ENCODE assay signal across 8 cellular contexts in the genomic region with DNA sequence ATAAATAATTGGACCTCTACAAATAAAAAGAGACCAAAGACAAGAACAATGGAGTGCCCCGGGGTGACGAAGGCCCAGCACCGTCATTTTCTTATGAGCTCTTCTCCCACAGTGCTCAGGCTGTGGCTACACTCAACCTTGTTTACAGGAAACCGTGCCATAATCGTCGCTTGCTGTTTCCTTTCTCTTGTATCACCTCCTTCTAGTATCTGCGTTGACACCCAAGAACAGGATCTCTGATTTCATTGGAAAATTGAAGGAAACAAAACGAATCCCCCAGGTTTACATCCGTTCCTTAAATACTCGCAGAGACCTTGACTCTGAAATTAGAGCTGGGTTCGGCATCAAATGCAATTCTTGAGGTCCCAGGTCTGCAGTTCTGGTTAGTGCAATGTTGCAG. TPM values are rescaled to one million over a fixed set of nuclear protein-coding genes. Genes with fewer than 3 reads are reported as not detected.
DNase-seq lines count a peak whose midpoint lies in the region; ATAC-seq and TF ChIP-seq lines count a peak whose summit lies in the region.

No MANE protein-coding gene starts in this region.

- peaks cover 6% of the 10 kb centered on the region for H3K36me3 Mint-ChIP-seq in mesothelial cell of epicardium

- H3K4me3 ChIP-seq in AG04450 (ENCODE audit: low read depth, low read length) = peak overlapping the region; percentile 46
- H3K4me3 ChIP-seq in HCT116 (replicated peaks in 1 of 2; ENCODE audit: low read depth in 1 of 2, low read length in 2 of 2) = no peak overlapping the region
- peak overlapping the region; percentile 14 to 72 (median 61) for H3K4me3 ChIP-seq in breast epithelium

- no peaks in the 10 kb centered on the region for H3K9me3 ChIP-seq in AG04450 (ENCODE audit: control insufficient read depth, insufficient read depth, low read length)
- H3K9me3 ChIP-seq in HCT116 (ENCODE audit: control insufficient read depth in 1 of 2, insufficient read depth in 1 of 2, low read depth in 1 of 2, low read length in 2 of 2) = no peaks in the 10 kb centered on the region
- no peaks in the 10 kb centered on the region for H3K9me3 ChIP-seq in breast epithelium

- peak overlapping the region; percentile 69 for H2AFZ ChIP-seq in HCT116 (ENCODE audit: low read depth, low read length, poor library complexity, severe bottlenecking)

- H3K36me3 ChIP-seq in HCT116 (ENCODE audit: control insufficient read depth in 1 of 2, insufficient read depth in 2 of 2, low read length in 2 of 2) (no peaks in the 10 kb centered on the region), breast epithelium (no peaks in the 10 kb centered on the region)

- ATAC-seq in HCT116 (no peak), GM19455 (IDR thresholded peaks at IDR 0.05; ENCODE audit: unreplicated experiment) (no peak), GM19324 (IDR thresholded peaks at IDR 0.05; ENCODE audit: low FRiP score, unreplicated experiment) (no peak)

- TF ChIP-seq POLR2A in HCT116 (IDR thresholded peaks at IDR 0.05; ENCODE audit: borderline replicate concordance, extremely low read depth, insufficient read depth, insufficient read length) (no peak), breast epithelium (IDR thresholded peaks at IDR 0.05) (no peak)

- POLR2A ChIA-PET in AG04450 (lab: Yijun Ruan, JAX) = interaction anchor here (0.6 kb wide), 2 partner anchors 314 to 1195 kb away, joined by 3 read pairs; no protein-coding TSS in a partner anchor
- POLR2A ChIA-PET in HCT116 (lab: Charles Lee) = no interaction called here

- no peak for TF ChIP-seq RAD21 in HCT116 (IDR thresholded peaks at IDR 0.05; ENCODE audit: low read depth)

- intact Hi-C loops in HCT116 (cut with micrococcal nuclease) = loop anchor here (1.0 to 2.0 kb wide), 3 partner anchors 429 to 1332 kb away; no protein-coding TSS in a partner anchor
- intact Hi-C loops in breast epithelium (cut with DNase I; ENCODE audit: low total_unique reads) = loop anchor here (5.0 kb wide), 1 partner anchor 1259 kb away; no protein-coding TSS in a partner anchor

- no TSS peak for BruUV-seq in HCT116 (replicated peaks; lab: Mats Ljungman, UMichigan)

- TF ChIP-seq CTCF in AG04450 (IDR thresholded peaks at IDR 0.05; ENCODE audit: low read depth, low read length) (no peak), HCT116 (IDR thresholded peaks at IDR 0.05 in 2 of 3, conservative IDR thresholded peaks at IDR 0.05 in 1 of 3; ENCODE audit: borderline replicate concordance in 1 of 3, insufficient read depth in 1 of 3, low read depth in 2 of 3, low read length in 2 of 3) (no peak), breast epithelium (IDR thresholded peaks at IDR 0.05) (no peak), mesothelial cell of epicardium (IDR thresholded peaks at IDR 0.05; ENCODE audit: unreplicated experiment) (no peak)

- no peak overlapping the region for H3K9ac ChIP-seq in HCT116 (ENCODE audit: low read length)

- H3K27me3 ChIP-seq in AG04450 (ENCODE audit: control insufficient read depth, insufficient read depth, low read length) = no peaks in the 10 kb centered on the region
- H3K27me3 ChIP-seq in HCT116 (ENCODE audit: insufficient read depth, low read length) = peaks cover 8% of the 10 kb centered on the region; the same call in 1 of the 2 replicates
- no peaks in the 10 kb centered on the region for H3K27me3 ChIP-seq in breast epithelium

- H3K27ac Mint-ChIP-seq in mesothelial cell of epicardium = peak overlapping the region; percentile 91

- peaks cover 44% of the 10 kb centered on the region for H3K4me1 Mint-ChIP-seq in mesothelial cell of epicardium

- no peak overlapping the region for H3K27ac ChIP-seq in AG04450 (ENCODE audit: low read depth, low read length)
- H3K27ac ChIP-seq in HCT116 (ENCODE audit: low read depth, low read length) = no peak overlapping the region
- H3K27ac ChIP-seq in breast epithelium = peak overlapping the region in 1 of 2 donors; percentile 1

- H4K20me1 ChIP-seq in HCT116 (ENCODE audit: insufficient read depth) = no peaks in the 10 kb centered on the region

- H3K9me3 Mint-ChIP-seq in mesothelial cell of epicardium = peaks cover 11% of the 10 kb centered on the region

- peak overlapping the region; percentile 72 for H3K4me3 Mint-ChIP-seq in mesothelial cell of epicardium

- no peaks in the 10 kb centered on the region for H3K79me2 ChIP-seq in HCT116 (ENCODE audit: insufficient read depth, low read length)

- H3K9me2 ChIP-seq in HCT116 (ENCODE audit: insufficient read depth) = no peaks in the 10 kb centered on the region

- CTCF ChIA-PET in AG04450 (lab: Charles Lee) = interaction anchor here (0.6 to 9.5 kb wide), 120 partner anchors 8 to 1331 kb away, joined by 3 to 167 read pairs (median 4); no protein-coding TSS in a partner anchor
- CTCF ChIA-PET in HCT116 (lab: Charles Lee) = interaction anchor here (0.7 to 3.1 kb wide), 26 partner anchors 9 to 1310 kb away, joined by 3 to 27 read pairs (median 4); no protein-coding TSS in a partner anchor

- RAD21 ChIA-PET in HCT116 (lab: Charles Lee; ENCODE audit: low non-redundant PET in 1 of 2, low total read pairs in 2 of 2, uncharacterized antibody in 2 of 2, unreplicated experiment in 2 of 2) = interaction anchor here (1.4 to 1.5 kb wide), 3 partner anchors 33 to 429 kb away, joined by 3 to 6 read pairs (median 4); no protein-coding TSS in a partner anchor

- H3K4me2 ChIP-seq in HCT116 (ENCODE audit: low read length) = peak overlapping the region; percentile 31

- H3K4me1 ChIP-seq in HCT116 (ENCODE audit: control insufficient read depth in 1 of 2, insufficient read depth in 2 of 2, low read length in 2 of 2) = peaks cover 3 to 29% of the 10 kb centered on the region in 2 experiments; a peak in 2 of 4 replicates
- peaks cover 0 to 7% of the 10 kb centered on the region in 2 donors for H3K4me1 ChIP-seq in breast epithelium

- DNase-seq in AG04450 (ENCODE audit: low read depth, low spot score) = no peak
- no peak for DNase-seq in HCT116 (ENCODE audit: low read depth, low spot score)
- DNase-seq in breast epithelium (ENCODE audit: low spot score in 2 of 2) = no peak
- DNase-seq in mesothelial cell of epicardium (ENCODE audit: low spot score in 2 of 2, unreplicated experiment in 2 of 2) = no peak
- no peak for DNase-seq in NCI-H526 treated with DMSO at 0.1 percent for 48 hours (lab: John Stamatoyannopoulos, UW)
- DNase-seq in effector CD8-positive, alpha-beta T cell (lab: John Stamatoyannopoulos, UW) = no peak

- H3K27me3 Mint-ChIP-seq in mesothelial cell of epicardium (ENCODE audit: low read depth) = no peaks in the 10 kb centered on the region

TF ChIP-seq in HCT116, 20 proteins besides CTCF, POLR2A, EP300 and RAD21:
- TF ChIP-seq YY1 (IDR thresholded peaks at IDR 0.05; ENCODE audit: extremely low read depth, insufficient replicate concordance, low read depth, low read length) (no peak), MAX (IDR thresholded peaks at IDR 0.05) (no peak), JUND (IDR thresholded peaks at IDR 0.05) (no peak), SIN3A (IDR thresholded peaks at IDR 0.05; ENCODE audit: low read depth) (no peak), POLR2AphosphoS5 (IDR thresholded peaks at IDR 0.05; ENCODE audit: low read depth, low read length) (no peak), SRF (IDR thresholded peaks at IDR 0.05; ENCODE audit: low read depth) (no peak), EZH2phosphoT487 (IDR thresholded peaks at IDR 0.05; ENCODE audit: borderline replicate concordance) (no peak)

RNA-seq across cellular contexts. Expression of gene IGFBP3, which starts 1.7 kb away (rescaled TPM):
- polyA plus RNA-seq in AG04450 (2011; rRNA removed) = 169 and 220 TPM in 2 replicates
- polyA minus RNA-seq in AG04450 (2011; rRNA and poly(A)+ RNA removed) = 77.4 and 91.0 TPM in 2 replicates
- total RNA-seq in HCT116 (2021; ENCODE audit: unreplicated experiment) (4.1 TPM), breast epithelium (100 to 1,000 TPM; 159 to 708 (median 163) TPM), mesothelial cell of epicardium (1,085 to 1,177 TPM (median 1,171 TPM) in 3 replicates)
- 2.0 and 2.6 TPM in 2 replicates for polyA plus RNA-seq in HCT116 (2012)

RNA-seq across cellular contexts. Expression of gene IGFBP1, which starts 34.5 kb away (rescaled TPM):
- polyA plus RNA-seq in AG04450 (2011; rRNA removed) = 0.07 TPM in 1 of 2 replicates, not detected in the other
- polyA minus RNA-seq in AG04450 (2011; rRNA and poly(A)+ RNA removed) = not detected in 2 replicates
- total RNA-seq in HCT116 (2021; ENCODE audit: unreplicated experiment) (0.20 TPM), breast epithelium (1 to 10 TPM in 1 of 3 donors, under 1 TPM in 1, not detected in 1; 0.98 to 1.3 TPM), mesothelial cell of epicardium (not detected in 3 replicates)
- polyA plus RNA-seq in HCT116 (2012) = not detected in 2 replicates

RNA-seq across cellular contexts. Expression of gene CCDC201, which starts 49.9 kb away (rescaled TPM):
- polyA plus RNA-seq in AG04450 (2011; rRNA removed) = not detected in 2 replicates
- polyA minus RNA-seq in AG04450 (2011; rRNA and poly(A)+ RNA removed) = not detected in 2 replicates
- not detected for total RNA-seq in HCT116 (2021; ENCODE audit: unreplicated experiment)
- 0.01 TPM in 1 of 2 replicates, not detected in the other for polyA plus RNA-seq in HCT116 (2012)
- not detected for total RNA-seq in breast epithelium
- not detected in 3 replicates for total RNA-seq in mesothelial cell of epicardium

Comparison
In these comparisons a context has a peak if more than half of its experiments do, and no peak if none do; other contexts are left out.
1. H3K4me3 ChIP-seq: peak in AG04450 (single experiment) and breast epithelium (3 of 3); none in HCT116 (0 of 2).
2. RNA of gene IGFBP3, which starts 1.7 kb away (total RNA-seq): 1,085 to 1,177 TPM in mesothelial cell of epicardium and 159 to 708 TPM in breast epithelium; 4.1 TPM in HCT116 (single experiment); every median in the first group is over 10 times any median in the second.